1 cellular context compared by ENCODE assay signal in genomic region chr3:101781166-101781565, GRCh38.
TF ChIP-seq lines count a peak whose summit lies in the region.

No MANE protein-coding gene starts in this region.

TF ChIP-seq in IMR-90, 13 proteins besides CTCF, POLR2A, EP300 and RAD21:
- TF ChIP-seq BHLHE40 (IDR thresholded peaks at IDR 0.05; ENCODE audit: low read depth, low read length): no peak
